14 cellular contexts compared by ENCODE assay signal in genomic region chr16:67773569-67774456, GRCh38. TPM values are rescaled to one million over a fixed set of nuclear protein-coding genes. Genes with fewer than 3 reads are reported as not detected.
DNase-seq lines count a peak whose midpoint lies in the region; ATAC-seq and TF ChIP-seq lines count a peak whose summit lies in the region.
"Had no signal": no experiment of that assay in that cellular context is flagged by ENCODE, and none has a peak within 500 bp of the region (broad histone marks: within the 10 kb centered on the region; RNA-seq: fewer than 3 reads in every experiment).

No MANE protein-coding gene starts in this region.

- CTCF ChIA-PET in HEK293 (lab: Yijun Ruan, JAX), result interaction anchor here (0.5 to 0.8 kb wide), 4 partner anchors 11 to 127 kb away, joined by 3 to 4 read pairs (median 3); no protein-coding TSS in a partner anchor

- DNase-seq in dermis blood vessel endothelial cell (peak; percentile 67), left ventricle myocardium superior (no peak), retinal pigment epithelial cell (ENCODE audit: low read depth) (peak; percentile 28), GDM1 (lab: John Stamatoyannopoulos, UW) (no peak), NCI-H526 treated with DMSO at 0.1 percent for 48 hours (lab: John Stamatoyannopoulos, UW) (no peak)
- DNase-seq: activated CD4-positive, alpha-beta T cell treated with anti-CD3 and anti-CD28 coated beads, Interleukin-2, amount 10 ng/mL, durations not matched to agents 7 days and 5 days; effector memory CD4-positive, alpha-beta T cell; NCI-H2081; NCI-H748 treated with DMSO at 0.1 percent for 48 hours; SHP77 had no signal

- peaks cover 0 to 4% of the 10 kb centered on the region in 2 experiments; a peak in 2 of 3 replicates for H3K36me3 ChIP-seq in HEK293 (ENCODE audit: control insufficient read depth in 2 of 2, insufficient read depth in 1 of 2, low read length in 2 of 2)

- no peak overlapping the region for H3K27ac ChIP-seq in HEK293 (ENCODE audit: extremely low read depth, low read depth, low read length)

- TF ChIP-seq CTCF in HEK293 (tag by site-specific recombination; IDR thresholded peaks at IDR 0.05) (no peak), retinal pigment epithelial cell (conservative IDR thresholded peaks at IDR 0.05; ENCODE audit: low read depth, low read length) (no peak)

- H3K4me3 ChIP-seq in HEK293 (ENCODE audit: low read depth, low read length) (no peak overlapping the region), retinal pigment epithelial cell (ENCODE audit: low read length) (no peak overlapping the region)
- H3K4me3 ChIP-seq: left lung had no signal

- intact Hi-C loops in left ventricle myocardium superior (cut with micrococcal nuclease), result no loop called here

- H3K9me3 ChIP-seq in HEK293 (ENCODE audit: control insufficient read depth, insufficient read depth, low read depth, low read length), result no peaks in the 10 kb centered on the region
- H3K9me3 ChIP-seq: left lung had no signal

- ATAC-seq in left ventricle myocardium superior, result peak; percentile 65
- ATAC-seq in HG02970 (IDR thresholded peaks at IDR 0.05; ENCODE audit: low FRiP score, unreplicated experiment), result no peak
- no peak for ATAC-seq in SK-N-SH treated with all-trans-retinoic acid at 6 μM for 48 hours

- POLR2A ChIA-PET in HEK293 (lab: Yijun Ruan, JAX), result no interaction called here

- no peaks in the 10 kb centered on the region for H3K4me1 ChIP-seq in HEK293 (ENCODE audit: control insufficient read depth, insufficient read depth, low read length)

TF ChIP-seq in HEK293, 187 proteins besides CTCF, POLR2A, EP300 and RAD21:
- TF ChIP-seq ZIC2 (tag by site-specific recombination; IDR thresholded peaks at IDR 0.05) (no peak), ZNF514 (tag by site-specific recombination; IDR thresholded peaks at IDR 0.05) (no peak), OSR2 (tag by site-specific recombination; IDR thresholded peaks at IDR 0.05) (no peak), ZNF280D (tag by site-specific recombination; IDR thresholded peaks at IDR 0.05) (no peak), ZNF138 (tag by site-specific recombination; IDR thresholded peaks at IDR 0.05; ENCODE audit: borderline replicate concordance) (no peak), SCRT2 (tag by site-specific recombination; IDR thresholded peaks at IDR 0.05) (peak; percentile 41; the same call in 1 of the 2 replicates), ZNF48 (tag by site-specific recombination; IDR thresholded peaks at IDR 0.05) (no peak), PBX3 (CRISPR knock-in tag; IDR thresholded peaks at IDR 0.05) (no peak), ZNF350 (tag by site-specific recombination; IDR thresholded peaks at IDR 0.05) (no peak), PRDM1 (tag by site-specific recombination; IDR thresholded peaks at IDR 0.05) (peak; percentile 33; the same call in 1 of the 2 replicates), ZNF394 (tag by site-specific recombination; IDR thresholded peaks at IDR 0.05; ENCODE audit: borderline replicate concordance) (no peak), REPIN1 (tag by site-specific recombination; IDR thresholded peaks at IDR 0.05; ENCODE audit: low read depth) (no peak)
TF ChIP-seq in HEK293: peak in this region for 2.

TF ChIP-seq in SK-N-SH treated with all-trans-retinoic acid at 6 μM for 48 hours, 23 proteins besides CTCF, POLR2A, EP300 and RAD21:
- TF ChIP-seq PATZ1 (CRISPR knock-in tag; IDR thresholded peaks at IDR 0.05; ENCODE audit: borderline replicate concordance) (no peak), ESRRG (CRISPR knock-in tag; IDR thresholded peaks at IDR 0.05) (no peak), ZC3H10 (CRISPR knock-in tag; IDR thresholded peaks at IDR 0.05) (no peak), BACH2 (CRISPR knock-in tag; IDR thresholded peaks at IDR 0.05; ENCODE audit: borderline replicate concordance) (no peak), ARNTL (CRISPR knock-in tag; IDR thresholded peaks at IDR 0.05; ENCODE audit: borderline replicate concordance, low read depth) (no peak), ZNF70 (CRISPR knock-in tag; IDR thresholded peaks at IDR 0.05) (no peak), ZFP30 (CRISPR knock-in tag; IDR thresholded peaks at IDR 0.05) (no peak)
TF ChIP-seq in SK-N-SH treated with all-trans-retinoic acid at 6 μM for 48 hours: peak in this region for 0.

RNA-seq across cellular contexts. Expression of gene RANBP10, which starts 32.5 kb away (rescaled TPM):
- total RNA-seq in dermis blood vessel endothelial cell (8.2 and 13.5 TPM in 2 replicates), left ventricle myocardium superior (11.8 TPM)

RNA-seq across cellular contexts. Expression of gene TSNAXIP1, which starts 32.9 kb away (rescaled TPM):
- total RNA-seq in dermis blood vessel endothelial cell (0.47 and 0.85 TPM in 2 replicates), left ventricle myocardium superior (0.37 TPM)

RNA-seq across cellular contexts. Expression of gene GFOD2, which starts 54.7 kb away (rescaled TPM):
- 69.8 and 88.1 TPM in 2 replicates for total RNA-seq in dermis blood vessel endothelial cell
- 8.1 TPM for total RNA-seq in left ventricle myocardium superior

Comparison
In these comparisons a context has a peak if more than half of its experiments do, and no peak if none do; other contexts are left out.
1. DNase-seq: peak in dermis blood vessel endothelial cell (single experiment) and retinal pigment epithelial cell (single experiment); none in left ventricle myocardium superior (single experiment), GDM1 (single experiment) and NCI-H526 treated with DMSO at 0.1 percent for 48 hours (single experiment).